Comparison of ENCODE assay signal across 1 cellular context in genomic region chr5:131877873-131878272, GRCh38.
TF ChIP-seq lines count a peak whose summit lies in the region.

No MANE protein-coding gene starts in this region.

TF ChIP-seq in GM23338, 12 proteins besides CTCF, POLR2A, EP300 and RAD21 (continued from another document):
- TF ChIP-seq ZNF462 (CRISPR knock-in tag; IDR thresholded peaks at IDR 0.05) (no peak), EZH2phosphoT487 (IDR thresholded peaks at IDR 0.05; ENCODE audit: unreplicated experiment) (no peak), EZH2 (IDR thresholded peaks at IDR 0.05; ENCODE audit: low read depth, unreplicated experiment) (no peak)
